In genomic region chr7:11317766-11318165, GRCh38 we compare ENCODE assay signal across 27 cellular contexts.
DNase-seq lines count a peak whose midpoint lies in the region; ATAC-seq, FAIRE-seq and TF ChIP-seq lines count a peak whose summit lies in the region.
"Had no signal": no experiment of that assay in that cellular context is flagged by ENCODE, and none has a peak within 500 bp of the region (broad histone marks: within the 10 kb centered on the region; RNA-seq: fewer than 3 reads in every experiment).

No MANE protein-coding gene starts in this region.

- no peaks in the 10 kb centered on the region for H3K36me3 Mint-ChIP-seq in astrocyte (ENCODE audit: low read depth, unreplicated experiment)
- H3K36me3 Mint-ChIP-seq in activated CD8-positive, alpha-beta memory T cell treated with anti-CD3 and anti-CD28 coated beads, Interleukin-2, amount 10 ng/mL, durations not matched to agents 7 days and 5 days, result no peaks in the 10 kb centered on the region
- H3K36me3 Mint-ChIP-seq: CD4-positive, alpha-beta memory T cell; naive thymus-derived CD8-positive, alpha-beta T cell; stimulated activated naive B cell treated with anti-CD40 and anti-IgM and Interleukin-4, amounts not matched to agents 10 μg/mL and 1 μg/mL and 100 μg/mL, for 72 hours had no signal

- H3K27ac ChIP-seq in astrocyte (ENCODE audit: low read depth, low read length) (no peak overlapping the region), sigmoid colon (no peak overlapping the region), prostate gland (no peak overlapping the region)
- H3K27ac ChIP-seq: HL-60, pancreas, right lobe of liver, tibial artery, VCaP had no signal

- intact Hi-C loops in sigmoid colon (cut with DNase I), result no loop called here
- intact Hi-C loops in prostate gland (cut with DNase I), result no loop called here

- ATAC-seq in GM18873 (IDR thresholded peaks at IDR 0.05; ENCODE audit: low FRiP score, unreplicated experiment) (peak; percentile 49), GM21528 (IDR thresholded peaks at IDR 0.05; ENCODE audit: low FRiP score, unreplicated experiment) (peak; percentile 73), HG03095 (IDR thresholded peaks at IDR 0.05; ENCODE audit: unreplicated experiment) (peak; percentile 44)
- ATAC-seq in activated CD8-positive, alpha-beta memory T cell treated with anti-CD3 and anti-CD28 coated beads, Interleukin-2, amount 10 ng/mL, durations not matched to agents 7 days and 5 days, result no peak
- ATAC-seq: left colon; naive thymus-derived CD8-positive, alpha-beta T cell; Panc1; pancreas; right lobe of liver; stimulated activated naive B cell treated with anti-CD40 and anti-IgM and Interleukin-4, amounts not matched to agents 10 μg/mL and 1 μg/mL and 100 μg/mL, for 72 hours; T-helper 17 cell had no signal

- FAIRE-seq in astrocyte (lab: Jason Lieb, UNC), result no peak
- FAIRE-seq: pancreas had no signal

- H3K4me1 Mint-ChIP-seq in astrocyte (ENCODE audit: low read depth, unreplicated experiment), result peaks cover 22% of the 10 kb centered on the region
- no peaks in the 10 kb centered on the region for H3K4me1 Mint-ChIP-seq in activated CD8-positive, alpha-beta memory T cell treated with anti-CD3 and anti-CD28 coated beads, Interleukin-2, amount 10 ng/mL, durations not matched to agents 7 days and 5 days
- H3K4me1 Mint-ChIP-seq: CD4-positive, alpha-beta memory T cell; naive thymus-derived CD8-positive, alpha-beta T cell; stimulated activated naive B cell treated with anti-CD40 and anti-IgM and Interleukin-4, amounts not matched to agents 10 μg/mL and 1 μg/mL and 100 μg/mL, for 72 hours; T-helper 17 cell had no signal

- DNase-seq in astrocyte (ENCODE audit: low read depth), result no peak
- no peak for DNase-seq in sigmoid colon
- DNase-seq in activated CD8-positive, alpha-beta memory T cell treated with anti-CD3 and anti-CD28 coated beads, Interleukin-2, amount 10 ng/mL, durations not matched to agents 7 days and 5 days, result no peak
- DNase-seq in prostate gland (ENCODE audit: low spot score), result no peak
- DNase-seq: activated naive CD4-positive, alpha-beta T cell treated with anti-CD3 and anti-CD28 coated beads, Interleukin-2, amount 50 U/mL, for 16 hours; aorta; CD4-positive, alpha-beta memory T cell; cerebellar nuclear complex; effector memory CD4-positive, alpha-beta T cell; H7; IMR-90; left colon; mesendoderm; naive thymus-derived CD8-positive, alpha-beta T cell; NCI-H1694; NCI-H2227 treated with DMSO at 0.1 percent for 48 hours; pancreas; right lobe of liver; stimulated activated naive B cell treated with anti-CD40 and anti-IgM and Interleukin-4, amounts not matched to agents 10 μg/mL and 1 μg/mL and 100 μg/mL, for 72 hours; T-helper 17 cell; tibial artery had no signal

- H3K27me3 Mint-ChIP-seq in astrocyte (ENCODE audit: low read depth, unreplicated experiment), result no peaks in the 10 kb centered on the region
- H3K27me3 Mint-ChIP-seq in activated CD8-positive, alpha-beta memory T cell treated with anti-CD3 and anti-CD28 coated beads, Interleukin-2, amount 10 ng/mL, durations not matched to agents 7 days and 5 days, result peaks cover 5% of the 10 kb centered on the region
- H3K27me3 Mint-ChIP-seq: stimulated activated naive B cell treated with anti-CD40 and anti-IgM and Interleukin-4, amounts not matched to agents 10 μg/mL and 1 μg/mL and 100 μg/mL, for 72 hours had no signal

- TF ChIP-seq POLR2A in sigmoid colon (IDR thresholded peaks at IDR 0.05) (no peak), prostate gland (IDR thresholded peaks at IDR 0.05) (no peak)

- no peak overlapping the region for H3K9ac ChIP-seq in astrocyte (ENCODE audit: low read length)

- no peak for TF ChIP-seq EP300 in sigmoid colon (IDR thresholded peaks at IDR 0.05)

- H3K4me3 Mint-ChIP-seq in astrocyte (ENCODE audit: unreplicated experiment), result no peak overlapping the region
- no peak overlapping the region for H3K4me3 Mint-ChIP-seq in activated CD8-positive, alpha-beta memory T cell treated with anti-CD3 and anti-CD28 coated beads, Interleukin-2, amount 10 ng/mL, durations not matched to agents 7 days and 5 days
- H3K4me3 Mint-ChIP-seq: CD4-positive, alpha-beta memory T cell; naive thymus-derived CD8-positive, alpha-beta T cell; stimulated activated naive B cell treated with anti-CD40 and anti-IgM and Interleukin-4, amounts not matched to agents 10 μg/mL and 1 μg/mL and 100 μg/mL, for 72 hours; T-helper 17 cell had no signal

- H4K20me1 ChIP-seq in astrocyte (ENCODE audit: insufficient read depth, low read length), result no peaks in the 10 kb centered on the region

- 85 to 93% methylated on average over 1 of the region's 1 CpG for WGBS in sigmoid colon, 2 donors
- WGBS in prostate gland, result 93% methylated on average over 1 of the region's 1 CpG

- no peaks in the 10 kb centered on the region for H3K79me2 ChIP-seq in astrocyte (ENCODE audit: insufficient read depth, low read length)

- H3K9me3 ChIP-seq in astrocyte (ENCODE audit: insufficient read depth, low read depth, low read length), result no peaks in the 10 kb centered on the region
- H3K9me3 ChIP-seq in sigmoid colon, result no peaks in the 10 kb centered on the region
- H3K9me3 ChIP-seq in prostate gland, result no peaks in the 10 kb centered on the region
- H3K9me3 ChIP-seq: pancreas, right lobe of liver, tibial artery had no signal

- H3K27me3 ChIP-seq in astrocyte (ENCODE audit: insufficient read depth, low read length), result no peaks in the 10 kb centered on the region
- no peaks in the 10 kb centered on the region for H3K27me3 ChIP-seq in sigmoid colon
- no peaks in the 10 kb centered on the region for H3K27me3 ChIP-seq in prostate gland (replicated peaks; ENCODE audit: insufficient read depth)
- H3K27me3 ChIP-seq: pancreas, right lobe of liver, tibial artery had no signal

- no peaks in the 10 kb centered on the region for H3K4me1 ChIP-seq in astrocyte (ENCODE audit: insufficient read depth, low read length)
- H3K4me1 ChIP-seq in sigmoid colon, result no peaks in the 10 kb centered on the region
- no peaks in the 10 kb centered on the region for H3K4me1 ChIP-seq in prostate gland (replicated peaks)
- H3K4me1 ChIP-seq: pancreas, right lobe of liver, tibial artery had no signal

- H3K36me3 ChIP-seq in astrocyte (ENCODE audit: insufficient read depth, low read length) (no peaks in the 10 kb centered on the region), sigmoid colon (no peaks in the 10 kb centered on the region), prostate gland (no peaks in the 10 kb centered on the region)
- H3K36me3 ChIP-seq: pancreas, right lobe of liver, tibial artery had no signal

- CTCF ChIA-PET in activated CD8-positive, alpha-beta memory T cell treated with anti-CD3 and anti-CD28 coated beads, Interleukin-2, amount 10 ng/mL, durations not matched to agents 7 days and 5 days (lab: Charles Lee), result no interaction called here

- no peak overlapping the region for H2AFZ ChIP-seq in astrocyte (ENCODE audit: low read depth, low read length)

- peak overlapping the region; percentile 88 for H3K27ac Mint-ChIP-seq in astrocyte (ENCODE audit: unreplicated experiment)
- no peak overlapping the region for H3K27ac Mint-ChIP-seq in activated CD8-positive, alpha-beta memory T cell treated with anti-CD3 and anti-CD28 coated beads, Interleukin-2, amount 10 ng/mL, durations not matched to agents 7 days and 5 days
- H3K27ac Mint-ChIP-seq: CD4-positive, alpha-beta memory T cell; naive thymus-derived CD8-positive, alpha-beta T cell; stimulated activated naive B cell treated with anti-CD40 and anti-IgM and Interleukin-4, amounts not matched to agents 10 μg/mL and 1 μg/mL and 100 μg/mL, for 72 hours; T-helper 17 cell had no signal

- no peak for TF ChIP-seq CTCF in astrocyte (IDR thresholded peaks at IDR 0.05; ENCODE audit: insufficient read depth, low read depth, low read length)
- TF ChIP-seq CTCF in sigmoid colon (IDR thresholded peaks at IDR 0.05), result no peak
- TF ChIP-seq CTCF in prostate gland (IDR thresholded peaks at IDR 0.05), result no peak

- H3K4me3 ChIP-seq in astrocyte (ENCODE audit: insufficient read depth, low read depth, low read length) (no peak overlapping the region), sigmoid colon (no peak overlapping the region), prostate gland (no peak overlapping the region)
- H3K4me3 ChIP-seq: pancreas, right lobe of liver, tibial artery had no signal

- H3K4me2 ChIP-seq in astrocyte (ENCODE audit: low read length), result no peak overlapping the region

- no peaks in the 10 kb centered on the region for H3K9me3 Mint-ChIP-seq in astrocyte (ENCODE audit: unreplicated experiment)
- no peaks in the 10 kb centered on the region for H3K9me3 Mint-ChIP-seq in activated CD8-positive, alpha-beta memory T cell treated with anti-CD3 and anti-CD28 coated beads, Interleukin-2, amount 10 ng/mL, durations not matched to agents 7 days and 5 days (ENCODE audit: low read depth)
- H3K9me3 Mint-ChIP-seq: stimulated activated naive B cell treated with anti-CD40 and anti-IgM and Interleukin-4, amounts not matched to agents 10 μg/mL and 1 μg/mL and 100 μg/mL, for 72 hours had no signal
